10 cellular contexts compared by ENCODE assay signal in genomic region chr5:154829181-154829588, GRCh38. TPM values are rescaled to one million over a fixed set of nuclear protein-coding genes. Genes with fewer than 3 reads are reported as not detected.
DNase-seq lines count a peak whose midpoint lies in the region; ATAC-seq and TF ChIP-seq lines count a peak whose summit lies in the region.
"Had no signal": no experiment of that assay in that cellular context is flagged by ENCODE, and none has a peak within 500 bp of the region (broad histone marks: within the 10 kb centered on the region; RNA-seq: fewer than 3 reads in every experiment).

No MANE protein-coding gene starts in this region.

- no peak overlapping the region for H3K4me3 ChIP-seq in CD8-positive, alpha-beta T cell (ENCODE audit: low read depth, low read length)
- H3K4me3 ChIP-seq: stomach had no signal

- H3K27ac ChIP-seq in CD8-positive, alpha-beta T cell (ENCODE audit: low read depth, low read length), result peak overlapping the region; percentile 11

- H3K27me3 ChIP-seq in CD8-positive, alpha-beta T cell (ENCODE audit: insufficient read depth, low read length), result no peaks in the 10 kb centered on the region
- H3K27me3 ChIP-seq: stomach had no signal

- no peaks in the 10 kb centered on the region for H3K9me3 Mint-ChIP-seq in CD8-positive, alpha-beta T cell
- H3K9me3 Mint-ChIP-seq in activated T-helper 1 cell treated with anti-CD3 and anti-CD28 coated beads, Interleukin-12 subunit alpha, Interleukin-12 subunit beta, Interleukin-2, Interleukin-4 antibody, amounts not matched to agents 30 ng/mL and 10 ng/mL and 1 ng/mL, durations not matched to agents 14 hours and 24 hours and 36 hours, result no peaks in the 10 kb centered on the region
- H3K9me3 Mint-ChIP-seq in memory B cell, result no peaks in the 10 kb centered on the region

- H3K36me3 Mint-ChIP-seq in CD8-positive, alpha-beta T cell, result peaks cover 7% of the 10 kb centered on the region
- H3K36me3 Mint-ChIP-seq in activated T-helper 1 cell treated with anti-CD3 and anti-CD28 coated beads, Interleukin-12 subunit alpha, Interleukin-12 subunit beta, Interleukin-2, Interleukin-4 antibody, amounts not matched to agents 30 ng/mL and 10 ng/mL and 1 ng/mL, durations not matched to agents 14 hours and 24 hours and 36 hours (ENCODE audit: low read depth), result peaks cover 26% of the 10 kb centered on the region
- no peaks in the 10 kb centered on the region for H3K36me3 Mint-ChIP-seq in memory B cell

- H3K27me3 Mint-ChIP-seq in CD8-positive, alpha-beta T cell (ENCODE audit: low read depth), result no peaks in the 10 kb centered on the region
- H3K27me3 Mint-ChIP-seq in activated T-helper 1 cell treated with anti-CD3 and anti-CD28 coated beads, Interleukin-12 subunit alpha, Interleukin-12 subunit beta, Interleukin-2, Interleukin-4 antibody, amounts not matched to agents 30 ng/mL and 10 ng/mL and 1 ng/mL, durations not matched to agents 14 hours and 24 hours and 36 hours (ENCODE audit: insufficient read depth), result no peaks in the 10 kb centered on the region
- H3K27me3 Mint-ChIP-seq in memory B cell, result no peaks in the 10 kb centered on the region

- intact Hi-C loops in CD8-positive, alpha-beta T cell (cut with DNase I, micrococcal nuclease), result no loop called here
- intact Hi-C loops in activated T-helper 1 cell treated with anti-CD3 and anti-CD28 coated beads, Interleukin-12 subunit alpha, Interleukin-12 subunit beta, Interleukin-2, Interleukin-4 antibody, amounts not matched to agents 30 ng/mL and 10 ng/mL and 1 ng/mL, durations not matched to agents 14 hours and 24 hours and 36 hours (cut with micrococcal nuclease), result no loop called here

- H3K4me1 ChIP-seq in CD8-positive, alpha-beta T cell (ENCODE audit: insufficient read depth, low read length), result peaks cover 30% of the 10 kb centered on the region

- H3K27ac Mint-ChIP-seq in CD8-positive, alpha-beta T cell, result peak overlapping the region; percentile 91
- peak overlapping the region; percentile 72 for H3K27ac Mint-ChIP-seq in activated T-helper 1 cell treated with anti-CD3 and anti-CD28 coated beads, Interleukin-12 subunit alpha, Interleukin-12 subunit beta, Interleukin-2, Interleukin-4 antibody, amounts not matched to agents 30 ng/mL and 10 ng/mL and 1 ng/mL, durations not matched to agents 14 hours and 24 hours and 36 hours
- peak overlapping the region; percentile 41 for H3K27ac Mint-ChIP-seq in memory B cell

- TF ChIP-seq CTCF in CD8-positive, alpha-beta T cell (IDR thresholded peaks at IDR 0.05), result no peak

- POLR2A ChIA-PET in CD8-positive, alpha-beta T cell (lab: Charles Lee), result interaction anchor here (1.0 to 2.0 kb wide), 2 partner anchors 8 to 28 kb away, joined by 3 to 6 read pairs; no protein-coding TSS in a partner anchor

- CTCF ChIA-PET in CD8-positive, alpha-beta T cell (lab: Charles Lee), result no interaction called here

- no peaks in the 10 kb centered on the region for H3K36me3 ChIP-seq in CD8-positive, alpha-beta T cell (ENCODE audit: insufficient read depth, low read length)

- no peak for DNase-seq in CD8-positive, alpha-beta T cell
- DNase-seq in ELF-1 (ENCODE audit: low read depth, low spot score) (peak; percentile 37), memory B cell (ENCODE audit: low spot score in 2 of 2) (no peak), T1000 (lab: John Stamatoyannopoulos, UW) (no peak), nucleus accumbens (lab: John Stamatoyannopoulos, UW) (no peak), middle frontal gyrus (ENCODE audit: extremely low spot score, low spot score) (no peak), SK-N-DZ (ENCODE audit: low spot score) (no peak)
- no peak for DNase-seq in activated T-helper 1 cell treated with anti-CD3 and anti-CD28 coated beads, Interleukin-12 subunit alpha, Interleukin-12 subunit beta, Interleukin-2, Interleukin-4 antibody, amounts not matched to agents 30 ng/mL and 10 ng/mL and 1 ng/mL, durations not matched to agents 14 hours and 24 hours and 36 hours (ENCODE audit: low spot score)
- DNase-seq: activated CD8-positive, alpha-beta memory T cell treated with anti-CD3 and anti-CD28 coated beads, Interleukin-2, amount 50 U/mL, for 4 hours had no signal

- no peaks in the 10 kb centered on the region for H3K9me3 ChIP-seq in CD8-positive, alpha-beta T cell (ENCODE audit: low read length)
- H3K9me3 ChIP-seq: stomach had no signal

- H3K4me3 Mint-ChIP-seq in CD8-positive, alpha-beta T cell, result no peak overlapping the region
- no peak overlapping the region for H3K4me3 Mint-ChIP-seq in activated T-helper 1 cell treated with anti-CD3 and anti-CD28 coated beads, Interleukin-12 subunit alpha, Interleukin-12 subunit beta, Interleukin-2, Interleukin-4 antibody, amounts not matched to agents 30 ng/mL and 10 ng/mL and 1 ng/mL, durations not matched to agents 14 hours and 24 hours and 36 hours
- H3K4me3 Mint-ChIP-seq in memory B cell, result no peak overlapping the region

- ATAC-seq in CD8-positive, alpha-beta T cell, result no peak
- ATAC-seq in memory B cell (ENCODE audit: low read depth), result no peak

- H3K4me1 Mint-ChIP-seq in CD8-positive, alpha-beta T cell (ENCODE audit: low read depth), result peaks cover 31% of the 10 kb centered on the region
- peaks cover 47% of the 10 kb centered on the region for H3K4me1 Mint-ChIP-seq in activated T-helper 1 cell treated with anti-CD3 and anti-CD28 coated beads, Interleukin-12 subunit alpha, Interleukin-12 subunit beta, Interleukin-2, Interleukin-4 antibody, amounts not matched to agents 30 ng/mL and 10 ng/mL and 1 ng/mL, durations not matched to agents 14 hours and 24 hours and 36 hours (ENCODE audit: low read depth)
- H3K4me1 Mint-ChIP-seq in memory B cell, result peaks cover 9% of the 10 kb centered on the region

RNA-seq across cellular contexts. Expression of gene FAXDC2, which starts 21.2 kb away (rescaled TPM):
- total RNA-seq in CD8-positive, alpha-beta T cell, result under 1 TPM; 0.28 to 0.38 TPM
- not detected in 2 replicates for total RNA-seq in activated T-helper 1 cell treated with anti-CD3 and anti-CD28 coated beads, Interleukin-12 subunit alpha, Interleukin-12 subunit beta, Interleukin-2, Interleukin-4 antibody, amounts not matched to agents 30 ng/mL and 10 ng/mL and 1 ng/mL, durations not matched to agents 14 hours and 24 hours and 36 hours
- polyA plus RNA-seq in SK-N-DZ (2014; cell fraction: cytosol; rRNA removed), result 6.4 and 9.5 TPM in 2 replicates
- polyA plus RNA-seq in SK-N-DZ (2014; cell fraction: nucleus; rRNA removed), result 6.4 and 9.0 TPM in 2 replicates

RNA-seq across cellular contexts. Expression of gene CNOT8, which starts 29.2 kb away (rescaled TPM):
- total RNA-seq in CD8-positive, alpha-beta T cell, result 100 to 1,000 TPM; 139 to 145 TPM
- total RNA-seq in activated T-helper 1 cell treated with anti-CD3 and anti-CD28 coated beads, Interleukin-12 subunit alpha, Interleukin-12 subunit beta, Interleukin-2, Interleukin-4 antibody, amounts not matched to agents 30 ng/mL and 10 ng/mL and 1 ng/mL, durations not matched to agents 14 hours and 24 hours and 36 hours, result 55.7 and 60.7 TPM in 2 replicates
- 108 and 151 TPM in 2 replicates for polyA plus RNA-seq in SK-N-DZ (2014; cell fraction: cytosol; rRNA removed)
- 59.7 and 74.1 TPM in 2 replicates for polyA plus RNA-seq in SK-N-DZ (2014; cell fraction: nucleus; rRNA removed)

Comparison
In these comparisons a context has a peak if more than half of its experiments do, and no peak if none do; other contexts are left out.
1. H3K27ac Mint-ChIP-seq: peak in every context shown above with its lines; median percentile 91 in CD8-positive, alpha-beta T cell; 72 in activated T-helper 1 cell treated with anti-CD3 and anti-CD28 coated beads, Interleukin-12 subunit alpha, Interleukin-12 subunit beta, Interleukin-2, Interleukin-4 antibody, amounts not matched to agents 30 ng/mL and 10 ng/mL and 1 ng/mL, durations not matched to agents 14 hours and 24 hours and 36 hours; 41 in memory B cell.